In the genomic region with DNA sequence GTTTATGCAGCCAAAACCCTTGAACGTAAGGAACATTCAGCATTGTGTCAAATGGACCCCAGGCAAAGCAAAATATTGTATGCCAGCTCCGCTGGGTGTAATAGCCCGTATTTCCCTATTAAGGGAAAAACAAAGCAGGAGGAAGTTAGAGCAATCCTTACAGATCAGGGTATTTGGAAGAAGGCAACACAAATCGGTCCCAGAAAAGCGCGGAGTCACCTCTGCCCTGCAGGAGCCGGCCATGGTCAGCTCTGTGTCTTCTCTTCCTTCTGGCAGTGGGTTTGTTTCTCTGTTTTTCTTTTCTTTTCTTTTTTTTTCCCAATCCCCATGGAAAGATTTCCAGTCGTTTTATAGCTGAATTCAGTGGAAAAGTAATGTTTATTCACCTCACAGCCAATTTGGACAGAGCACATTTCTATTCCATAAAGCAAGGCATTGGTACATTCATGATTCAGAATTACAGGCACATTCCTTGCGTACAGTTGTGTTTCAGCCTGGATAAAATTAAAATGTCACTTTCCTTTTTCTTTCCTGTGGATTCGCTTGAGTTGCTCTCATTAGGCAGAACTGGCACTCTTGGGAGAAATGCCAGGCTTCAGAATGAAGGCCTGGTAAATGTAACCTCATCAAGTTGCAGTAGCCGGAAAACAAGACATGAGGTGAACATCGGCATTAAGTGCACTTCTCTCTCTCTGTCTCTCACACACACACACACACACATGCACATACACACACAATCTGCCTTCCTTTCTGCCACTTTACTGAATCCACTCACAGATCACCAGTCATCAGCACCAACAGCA, we compare ENCODE assay signal across 17 cellular contexts.
DNase-seq lines count a peak whose midpoint lies in the region; ATAC-seq and TF ChIP-seq lines count a peak whose summit lies in the region.
"Had no signal": no experiment of that assay in that cellular context is flagged by ENCODE, and none has a peak within 500 bp of the region (broad histone marks: within the 10 kb centered on the region; RNA-seq: fewer than 3 reads in every experiment).

No MANE protein-coding gene starts in this region.

- H3K4me2 ChIP-seq in SK-N-SH: peak overlapping the region; percentile 5; the same call in 1 of the 2 replicates
- peak overlapping the region; percentile 12 for H3K4me2 ChIP-seq in smooth muscle cell

- no peaks in the 10 kb centered on the region for H3K27me3 ChIP-seq in SK-N-SH (ENCODE audit: insufficient read depth)
- H3K27me3 ChIP-seq in smooth muscle cell (ENCODE audit: low read depth): no peaks in the 10 kb centered on the region
- H3K27me3 ChIP-seq: body of pancreas had no signal

- CTCF ChIA-PET in SK-N-SH (lab: Yijun Ruan, JAX): interaction anchor here (0.6 to 1.4 kb wide), 3 partner anchors 8 to 168 kb away, joined by 3 to 5 read pairs (median 3); no protein-coding TSS in a partner anchor

- peaks cover 8 to 27% of the 10 kb centered on the region in 2 experiments; a peak in 3 of 4 replicates for H3K4me1 ChIP-seq in SK-N-SH (ENCODE audit: control insufficient read depth in 1 of 2, insufficient read depth in 2 of 2, low read depth in 1 of 2, low read length in 1 of 2)
- peaks cover 10% of the 10 kb centered on the region for H3K4me1 ChIP-seq in smooth muscle cell (ENCODE audit: low read depth)
- H3K4me1 ChIP-seq: body of pancreas had no signal

- POLR2A ChIA-PET in SK-N-SH (lab: Yijun Ruan, JAX): no interaction called here

- H4K20me1 ChIP-seq in SK-N-SH (ENCODE audit: insufficient read depth): no peaks in the 10 kb centered on the region
- H4K20me1 ChIP-seq in smooth muscle cell (ENCODE audit: low read depth): no peaks in the 10 kb centered on the region

- no peak for ATAC-seq in HG03460 (IDR thresholded peaks at IDR 0.05; ENCODE audit: unreplicated experiment)
- no peak for ATAC-seq in HG02623 (IDR thresholded peaks at IDR 0.05; ENCODE audit: unreplicated experiment)
- ATAC-seq: body of pancreas had no signal

- TF ChIP-seq EP300 in SK-N-SH (IDR thresholded peaks at IDR 0.05; ENCODE audit: borderline replicate concordance in 1 of 2, low read depth in 1 of 2, low read length in 1 of 2): peak in 1 of 2 experiments; percentile 80; a peak in 2 of 4 replicates

- H3K9ac ChIP-seq in SK-N-SH: no peak overlapping the region
- no peak overlapping the region for H3K9ac ChIP-seq in smooth muscle cell (ENCODE audit: low read depth)

- H3K27ac ChIP-seq in SK-N-SH (ENCODE audit: low read depth in 2 of 2, low read length in 1 of 2) (peak overlapping the region; percentile 68 to 80), smooth muscle cell (ENCODE audit: low read depth) (no peak overlapping the region)
- H3K27ac ChIP-seq: body of pancreas, HL-60 had no signal

- no peaks in the 10 kb centered on the region for H3K9me2 ChIP-seq in SK-N-SH

- WGBS in SK-N-SH (ENCODE audit: low lambda C conversion rate): 70% methylated on average over 12 of the region's 12 CpGs
- WGBS in smooth muscle cell (ENCODE audit: low lambda C conversion rate): 83% methylated on average over 12 of the region's 12 CpGs

- in situ Hi-C loops in G401 (cut with HindIII; ENCODE audit: low sequenced_read_pairs): no loop called here

- no peak overlapping the region for H3K4me3 ChIP-seq in SK-N-SH (ENCODE audit: low read depth in 2 of 2, low read length in 1 of 2)
- no peak overlapping the region for H3K4me3 ChIP-seq in fibroblast of the aortic adventitia (ENCODE audit: low read depth, low read length)
- H3K4me3 ChIP-seq in smooth muscle cell: no peak overlapping the region
- H3K4me3 ChIP-seq: body of pancreas had no signal

- no peak for TF ChIP-seq CTCF in SK-N-SH (IDR thresholded peaks at IDR 0.05)
- no peak for TF ChIP-seq CTCF in fibroblast of the aortic adventitia (IDR thresholded peaks at IDR 0.05; ENCODE audit: insufficient read depth, low read length)
- TF ChIP-seq CTCF in smooth muscle cell (IDR thresholded peaks at IDR 0.05; ENCODE audit: borderline replicate concordance, insufficient read depth, poor library complexity, severe bottlenecking): no peak

- no peaks in the 10 kb centered on the region for H3K79me2 ChIP-seq in SK-N-SH (ENCODE audit: insufficient read depth)
- no peaks in the 10 kb centered on the region for H3K79me2 ChIP-seq in smooth muscle cell (ENCODE audit: low read depth)

- H3K9me3 ChIP-seq in SK-N-SH (no peaks in the 10 kb centered on the region), smooth muscle cell (replicated peaks; ENCODE audit: low read depth) (no peaks in the 10 kb centered on the region)
- H3K9me3 ChIP-seq: body of pancreas had no signal

- H3K36me3 ChIP-seq in SK-N-SH (replicated peaks in 1 of 2; ENCODE audit: control insufficient read depth in 1 of 2, insufficient read depth in 2 of 2, low read length in 1 of 2) (no peaks in the 10 kb centered on the region), smooth muscle cell (ENCODE audit: low read depth) (peaks cover 5% of the 10 kb centered on the region)

- H2AFZ ChIP-seq in SK-N-SH (ENCODE audit: low read depth) (no peak overlapping the region), smooth muscle cell (ENCODE audit: low read depth) (no peak overlapping the region)

- H3F3A ChIP-seq in SK-N-SH (replicated peaks; ENCODE audit: insufficient read depth) (no peaks in the 10 kb centered on the region), smooth muscle cell (ENCODE audit: low read depth) (no peaks in the 10 kb centered on the region)

- DNase-seq in G401 (ENCODE audit: low spot score): peak; percentile 62
- DNase-seq in SK-N-SH: peak; percentile 48
- DNase-seq in fibroblast of the aortic adventitia (ENCODE audit: low read depth): peak; percentile 33
- no peak for DNase-seq in smooth muscle cell (lab: John Stamatoyannopoulos, UW; ENCODE audit: unreplicated experiment)
- no peak for DNase-seq in activated T-cell treated with anti-CD3 and anti-CD28 coated beads, Interleukin-2, amount 50 U/mL, for 48 hours
- DNase-seq in stimulated activated CD4-positive, alpha-beta T cell treated with anti-CD3 and anti-CD28 coated beads, Interleukin-1b, Interleukin-23, amount 100 ng/mL, for 48 hours: no peak
- DNase-seq: CD8-positive, alpha-beta memory T cell; effector CD4-positive, alpha-beta T cell; glutamatergic neuron; Karpas-422; NCI-H1694 treated with DMSO at 0.1 percent for 48 hours; NCI-H774; SIG-M5 had no signal

- TF ChIP-seq RAD21 in SK-N-SH (IDR thresholded peaks at IDR 0.05; ENCODE audit: low read length): 0 out of 2 replicates have a peak, but pooled peaks have one; percentile 17

TF ChIP-seq in SK-N-SH, 30 proteins besides CTCF, POLR2A, EP300 and RAD21:
- TF ChIP-seq SMC3 (IDR thresholded peaks at IDR 0.05; ENCODE audit: low read depth, low read length) (0 out of 2 replicates have a peak, but pooled peaks have one; percentile 2), NRF1 (IDR thresholded peaks at IDR 0.05; ENCODE audit: low read depth, low read length) (no peak), USF1 (IDR thresholded peaks at IDR 0.05; ENCODE audit: borderline replicate concordance, low read depth) (no peak), ELF1 (IDR thresholded peaks at IDR 0.05) (no peak), RCOR1 (IDR thresholded peaks at IDR 0.05; ENCODE audit: low read length) (peak; percentile 75; the same call in 1 of the 2 replicates), GATA2 (CRISPR knock-in tag; IDR thresholded peaks at IDR 0.05) (peak; percentile 56), MEF2A (IDR thresholded peaks at IDR 0.05; ENCODE audit: borderline replicate concordance, low read depth) (no peak), FOXM1 (IDR thresholded peaks at IDR 0.05; ENCODE audit: low read depth) (no peak), TCF12 (IDR thresholded peaks at IDR 0.05) (peak; percentile 84), PBX3 (IDR thresholded peaks at IDR 0.05) (peak; percentile 62), GABPA (IDR thresholded peaks at IDR 0.05; ENCODE audit: low read depth) (no peak), MXI1 (IDR thresholded peaks at IDR 0.05; ENCODE audit: low read depth, low read length) (no peak), NFIC (IDR thresholded peaks at IDR 0.05; ENCODE audit: borderline replicate concordance) (no peak), RFX5 (IDR thresholded peaks at IDR 0.05; ENCODE audit: low read length) (no peak), FOXJ3 (CRISPR knock-in tag; IDR thresholded peaks at IDR 0.05) (0 out of 2 replicates have a peak, but pooled peaks have one; percentile 51)

Comparison
In these comparisons a context has a peak if more than half of its experiments do, and no peak if none do; other contexts are left out.
1. DNase-seq: peak in G401 (single experiment), SK-N-SH (single experiment) and fibroblast of the aortic adventitia (single experiment); none in smooth muscle cell (single experiment), activated T-cell treated with anti-CD3 and anti-CD28 coated beads, Interleukin-2, amount 50 U/mL, for 48 hours (0 of 2) and stimulated activated CD4-positive, alpha-beta T cell treated with anti-CD3 and anti-CD28 coated beads, Interleukin-1b, Interleukin-23, amount 100 ng/mL, for 48 hours (single experiment).